ENCODE assay signal across 7 cellular contexts in the genomic region with DNA sequence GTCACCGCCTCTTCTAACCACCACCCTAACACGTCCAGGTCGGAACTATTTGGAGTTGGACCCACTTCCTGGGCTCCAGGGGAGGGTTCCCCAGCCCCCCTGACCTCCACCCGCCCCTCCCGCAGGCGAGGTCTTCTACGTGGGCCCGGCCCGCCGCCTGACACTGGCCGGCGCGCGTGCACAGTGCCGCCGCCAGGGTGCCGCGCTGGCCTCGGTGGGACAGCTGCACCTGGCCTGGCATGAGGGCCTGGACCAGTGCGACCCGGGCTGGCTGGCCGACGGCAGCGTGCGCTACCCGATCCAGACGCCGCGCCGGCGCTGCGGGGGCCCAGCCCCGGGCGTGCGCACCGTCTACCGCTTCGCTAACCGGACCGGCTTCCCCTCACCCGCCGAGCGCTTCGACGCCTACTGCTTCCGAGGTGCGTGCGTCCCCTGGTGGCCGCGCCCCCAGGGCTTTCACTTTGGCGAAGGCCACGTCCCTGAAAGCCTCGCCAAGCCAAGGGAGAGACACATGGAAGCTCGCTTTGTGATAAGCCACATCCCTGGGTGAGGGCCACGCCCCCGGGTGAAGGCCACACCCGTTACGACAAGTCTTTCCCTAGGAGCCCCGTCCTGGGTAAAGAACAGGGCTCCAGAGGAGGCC. TPM values are rescaled to one million over a fixed set of nuclear protein-coding genes. Genes with fewer than 3 reads are reported as not detected.
DNase-seq lines count a peak whose midpoint lies in the region; ATAC-seq and TF ChIP-seq lines count a peak whose summit lies in the region.

No MANE protein-coding gene starts in this region.

- H3K9ac ChIP-seq in colonic mucosa (ENCODE audit: low read depth in 2 of 2, low read length in 2 of 2) = peak overlapping the region in 1 of 2 donors; percentile 50

- H3K27ac ChIP-seq in colonic mucosa (no peak overlapping the region), lower lobe of right lung (no peak overlapping the region)

- intact Hi-C loops in colonic mucosa (cut with DNase I) = no loop called here
- intact Hi-C loops in lower lobe of right lung (cut with DNase I) = no loop called here

- no peaks in the 10 kb centered on the region for H3K4me1 ChIP-seq in colonic mucosa
- peaks cover 10% of the 10 kb centered on the region for H3K4me1 ChIP-seq in lower lobe of right lung

- peak; percentile 60 for ATAC-seq in GM18517 (IDR thresholded peaks at IDR 0.05; ENCODE audit: unreplicated experiment)
- ATAC-seq in lower lobe of right lung = peak; percentile 87 to 90
- ATAC-seq in GM19023 (IDR thresholded peaks at IDR 0.05; ENCODE audit: unreplicated experiment) = no peak

- H3K36me3 ChIP-seq in colonic mucosa = no peaks in the 10 kb centered on the region
- no peaks in the 10 kb centered on the region for H3K36me3 ChIP-seq in lower lobe of right lung

- H3K9me3 ChIP-seq in colonic mucosa = no peaks in the 10 kb centered on the region
- H3K9me3 ChIP-seq in lower lobe of right lung = no peaks in the 10 kb centered on the region

- H3K4me3 ChIP-seq in colonic mucosa (peak overlapping the region; percentile 47), lower lobe of right lung (peak overlapping the region; percentile 55)

- peak; percentile 32 for DNase-seq in NCI-H2029 treated with DMSO at 0.1 percent for 48 hours (lab: John Stamatoyannopoulos, UW)
- DNase-seq in activated CD4-positive, alpha-beta T cell treated with anti-CD3 and anti-CD28 coated beads for 24 hours (ENCODE audit: low read depth in 2 of 2) = peak; percentile 52 to 72
- DNase-seq in colonic mucosa = peak; percentile 80
- peak; percentile 87 for DNase-seq in lower lobe of right lung
- peak; percentile 58 for DNase-seq in stimulated activated CD8-positive, alpha-beta memory T cell treated with anti-CD3 and anti-CD28 coated beads, Interleukin-12 subunit alpha, Interleukin-12 subunit beta, amount 100 ng/mL, for 4 hours (ENCODE audit: low read depth)

- H3K27me3 ChIP-seq in colonic mucosa (peaks cover 4% of the 10 kb centered on the region), lower lobe of right lung (ENCODE audit: low read depth) (peaks cover 45% of the 10 kb centered on the region)

- TF ChIP-seq CTCF in colonic mucosa (IDR thresholded peaks at IDR 0.05) (peak; percentile 62), lower lobe of right lung (IDR thresholded peaks at IDR 0.05) (peak; percentile 75)

RNA-seq across cellular contexts. Expression of gene NCAN, which starts 13.2 kb away (rescaled TPM):
- total RNA-seq in colonic mucosa = under 1 TPM in 1 of 2 donors, not detected in 1; 0.05 TPM
- total RNA-seq in lower lobe of right lung = not detected

RNA-seq across cellular contexts. Expression of gene NR2C2AP, which starts 21.8 kb away (rescaled TPM):
- total RNA-seq in colonic mucosa = 10 to 100 TPM in 1 of 2 donors, 1 to 10 TPM in 1; 8.1 to 29.5 TPM
- total RNA-seq in lower lobe of right lung = 12.9 TPM

RNA-seq across cellular contexts. Expression of gene RFXANK, which starts 32.9 kb away (rescaled TPM):
- total RNA-seq in colonic mucosa (10 to 100 TPM; 57.4 to 70.0 TPM), lower lobe of right lung (67.0 TPM)

RNA-seq across cellular contexts. Expression of gene BORCS8, which starts 33.0 kb away (rescaled TPM):
- total RNA-seq in colonic mucosa = 10 to 100 TPM; 27.8 to 27.9 TPM
- total RNA-seq in lower lobe of right lung = 29.4 TPM

RNA-seq across cellular contexts. Expression of gene TM6SF2, which starts 48.1 kb away (rescaled TPM):
- 10 to 100 TPM in 1 of 2 donors, 1 to 10 TPM in 1; 3.3 to 11.7 TPM for total RNA-seq in colonic mucosa
- 0.65 TPM for total RNA-seq in lower lobe of right lung

Comparison
In these comparisons a context has a peak if more than half of its experiments do, and no peak if none do; other contexts are left out.
1. DNase-seq: peak in every context shown above with its lines; median percentile 87 in lower lobe of right lung; 80 in colonic mucosa; 62 in activated CD4-positive, alpha-beta T cell treated with anti-CD3 and anti-CD28 coated beads for 24 hours; 58 in stimulated activated CD8-positive, alpha-beta memory T cell treated with anti-CD3 and anti-CD28 coated beads, Interleukin-12 subunit alpha, Interleukin-12 subunit beta, amount 100 ng/mL, for 4 hours; 32 in NCI-H2029 treated with DMSO at 0.1 percent for 48 hours.